In the genomic region with DNA sequence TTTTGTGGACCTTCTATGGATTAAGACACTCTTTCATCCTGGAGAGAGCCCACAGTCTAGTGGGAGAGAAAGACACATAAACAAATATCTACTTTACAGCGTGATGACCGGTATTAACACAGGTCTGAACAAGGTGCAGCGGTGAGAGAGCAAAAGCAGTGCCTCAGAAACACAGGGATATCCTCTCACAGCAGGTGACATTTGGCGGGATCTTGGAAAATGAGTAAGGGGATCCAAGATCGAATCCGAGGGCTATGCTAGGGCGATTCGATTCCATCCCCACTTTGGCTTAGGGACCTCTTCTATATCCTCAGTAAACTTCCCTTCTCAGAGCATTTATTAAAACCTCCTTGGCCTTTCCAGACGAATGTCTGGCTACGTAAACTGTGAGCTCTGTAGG, we compare ENCODE assay signal across 2 cellular contexts.
A peak's percentile ranks its signal among the peaks of the same experiment; 100 is the strongest.
TF ChIP-seq lines count a peak whose summit lies in the region.

No MANE protein-coding gene starts in this region.

TF ChIP-seq in HCT116, 20 proteins besides CTCF, POLR2A, EP300 and RAD21:
- TF ChIP-seq, protein P1, sequence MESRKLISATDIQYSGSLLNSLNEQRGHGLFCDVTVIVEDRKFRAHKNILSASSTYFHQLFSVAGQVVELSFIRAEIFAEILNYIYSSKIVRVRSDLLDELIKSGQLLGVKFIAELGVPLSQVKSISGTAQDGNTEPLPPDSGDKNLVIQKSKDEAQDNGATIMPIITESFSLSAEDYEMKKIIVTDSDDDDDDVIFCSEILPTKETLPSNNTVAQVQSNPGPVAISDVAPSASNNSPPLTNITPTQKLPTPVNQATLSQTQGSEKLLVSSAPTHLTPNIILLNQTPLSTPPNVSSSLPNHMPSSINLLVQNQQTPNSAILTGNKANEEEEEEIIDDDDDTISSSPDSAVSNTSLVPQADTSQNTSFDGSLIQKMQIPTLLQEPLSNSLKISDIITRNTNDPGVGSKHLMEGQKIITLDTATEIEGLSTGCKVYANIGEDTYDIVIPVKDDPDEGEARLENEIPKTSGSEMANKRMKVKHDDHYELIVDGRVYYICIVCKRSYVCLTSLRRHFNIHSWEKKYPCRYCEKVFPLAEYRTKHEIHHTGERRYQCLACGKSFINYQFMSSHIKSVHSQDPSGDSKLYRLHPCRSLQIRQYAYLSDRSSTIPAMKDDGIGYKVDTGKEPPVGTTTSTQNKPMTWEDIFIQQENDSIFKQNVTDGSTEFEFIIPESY (IDR thresholded peaks at IDR 0.05; ENCODE audit: extremely low read depth, insufficient replicate concordance, low read length), result no peak
- no peak for TF ChIP-seq CEBPB (IDR thresholded peaks at IDR 0.05; ENCODE audit: low read depth)
- TF ChIP-seq YY1 (IDR thresholded peaks at IDR 0.05; ENCODE audit: extremely low read depth, insufficient replicate concordance, low read depth, low read length), result no peak
- TF ChIP-seq, protein P2, sequence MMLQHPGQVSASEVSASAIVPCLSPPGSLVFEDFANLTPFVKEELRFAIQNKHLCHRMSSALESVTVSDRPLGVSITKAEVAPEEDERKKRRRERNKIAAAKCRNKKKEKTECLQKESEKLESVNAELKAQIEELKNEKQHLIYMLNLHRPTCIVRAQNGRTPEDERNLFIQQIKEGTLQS (IDR thresholded peaks at IDR 0.05), result no peak
- no peak for TF ChIP-seq CBX3 (IDR thresholded peaks at IDR 0.05; ENCODE audit: low read depth)
- TF ChIP-seq ZFX (IDR thresholded peaks at IDR 0.05), result no peak

TF ChIP-seq in HepG2, 621 proteins besides CTCF, POLR2A, EP300 and RAD21:
- TF ChIP-seq IKZF1 (IDR thresholded peaks at IDR 0.05) (no peak), ZSCAN21 (CRISPR knock-in tag; IDR thresholded peaks at IDR 0.05; ENCODE audit: borderline replicate concordance) (0 out of 2 replicates have a peak, but pooled peaks have one; percentile 1)
